Comparison of ENCODE assay signal across 13 cellular contexts in the genomic region with DNA sequence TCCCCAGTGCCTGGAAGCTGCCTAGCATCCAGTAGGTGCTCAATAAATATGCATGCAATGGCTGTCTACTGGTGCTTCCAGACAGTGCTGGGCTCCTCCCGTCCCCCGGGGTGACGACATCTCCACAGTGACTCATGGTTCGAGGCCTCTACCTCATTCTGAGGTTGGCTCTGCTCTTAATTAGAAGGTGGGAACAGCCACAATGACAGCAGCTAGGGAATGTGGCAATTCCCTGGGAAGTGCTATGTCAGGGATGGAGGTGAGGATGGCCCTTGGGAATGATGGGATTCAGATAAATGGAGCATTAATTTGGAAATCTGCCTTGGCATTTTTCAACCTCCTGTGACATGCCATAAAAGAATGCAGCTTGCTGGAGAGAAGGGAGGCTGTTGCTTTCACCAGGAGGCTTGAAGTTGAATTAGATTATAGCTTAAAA. TPM values are rescaled to one million over a fixed set of nuclear protein-coding genes. Genes with fewer than 3 reads are reported as not detected.
A peak's percentile ranks its signal among the peaks of the same experiment; 100 is the strongest.
DNase-seq lines count a peak whose midpoint lies in the region; ATAC-seq, FAIRE-seq and TF ChIP-seq lines count a peak whose summit lies in the region.
"Had no signal": no experiment of that assay in that cellular context is flagged by ENCODE, and none has a peak within 500 bp of the region (broad histone marks: within the 10 kb centered on the region; RNA-seq: fewer than 3 reads in every experiment).

No MANE protein-coding gene starts in this region.

- intact Hi-C loops in HepG2 (cut with micrococcal nuclease; ENCODE audit: unreplicated experiment), result no loop called here
- intact Hi-C loops in right lobe of liver (cut with DNase I), result no loop called here

- BruUV-seq in HepG2 (replicated peaks; lab: Mats Ljungman, UMichigan), result no TSS peak

- no peak overlapping the region for H3K4me2 ChIP-seq in HepG2 (ENCODE audit: low read depth, low read length)

- no peak overlapping the region for H3K9ac ChIP-seq in HepG2 (ENCODE audit: insufficient read depth, low read depth, low read length)

- H3K4me1 ChIP-seq in HepG2 (ENCODE audit: insufficient read depth, low read length) (no peaks in the 10 kb centered on the region), right lobe of liver (no peaks in the 10 kb centered on the region)

- DNase-seq in HepG2 (ENCODE audit: low spot score) (no peak), right lobe of liver (no peak), RCC 7860 (ENCODE audit: low spot score) (peak; percentile 85), epithelial cell of esophagus (ENCODE audit: low read depth) (peak; percentile 71), coronary artery (ENCODE audit: low spot score) (no peak)
- no peak for DNase-seq in stimulated activated CD4-positive, alpha-beta T cell treated with anti-CD3 and anti-CD28 coated beads, Interleukin-4, amount 100 ng/mL, for 1 hour
- DNase-seq: dermis blood vessel endothelial cell, Kasumi-1, naive B cell had no signal

- no peaks in the 10 kb centered on the region for H3K36me3 ChIP-seq in HepG2 (replicated peaks in 1 of 2; ENCODE audit: control insufficient read depth in 1 of 2, insufficient read depth in 2 of 2, low read length in 2 of 2)
- no peaks in the 10 kb centered on the region for H3K36me3 ChIP-seq in right lobe of liver

- no peak for TF ChIP-seq RAD21 in HepG2 (CRISPR knock-in tag; IDR thresholded peaks at IDR 0.05)

- TF ChIP-seq POLR2A in HepG2 (IDR thresholded peaks at IDR 0.05; ENCODE audit: insufficient read depth in 1 of 2, low read depth in 2 of 2, low read length in 2 of 2), result no peak
- no peak for TF ChIP-seq POLR2A in right lobe of liver (IDR thresholded peaks at IDR 0.05)

- no peak for ATAC-seq in HepG2
- ATAC-seq in right lobe of liver, result no peak
- no peak for ATAC-seq in HG02678 (IDR thresholded peaks at IDR 0.05; ENCODE audit: unreplicated experiment)
- ATAC-seq in GM19397 (IDR thresholded peaks at IDR 0.05; ENCODE audit: unreplicated experiment), result no peak

- no peak overlapping the region for H2AFZ ChIP-seq in HepG2 (ENCODE audit: low read length)

- no peak overlapping the region for H3K27ac ChIP-seq in HepG2 (ENCODE audit: extremely low read length, insufficient read depth, low read length)
- no peak overlapping the region for H3K27ac ChIP-seq in right lobe of liver
- H3K27ac ChIP-seq in coronary artery, result no peak overlapping the region
- H3K27ac ChIP-seq: skin epidermis had no signal

- H3K4me3 ChIP-seq in HepG2 (replicated peaks in 1 of 3; ENCODE audit: insufficient read depth in 1 of 3, low read depth in 2 of 3, low read length in 3 of 3) (no peak overlapping the region), right lobe of liver (no peak overlapping the region), epithelial cell of esophagus (ENCODE audit: low read length) (no peak overlapping the region), coronary artery (no peak overlapping the region)
- H3K4me3 ChIP-seq: skin epidermis had no signal

- H3K79me2 ChIP-seq in HepG2 (ENCODE audit: insufficient read depth, low read length), result no peaks in the 10 kb centered on the region

- H3K9me3 ChIP-seq in HepG2 (ENCODE audit: low read length) (no peaks in the 10 kb centered on the region), right lobe of liver (no peaks in the 10 kb centered on the region)

- POLR2A ChIA-PET in HepG2 (lab: Yijun Ruan, JAX), result no interaction called here

- CTCF ChIA-PET in HepG2 (lab: Yijun Ruan, JAX; ENCODE audit: low intra/inter-chr PET ratio, low total read pairs), result no interaction called here

- FAIRE-seq in HepG2 (lab: Jason Lieb, UNC) (no peak), RCC 7860 (lab: Jason Lieb, UNC) (peak; percentile 68)
- FAIRE-seq: TTC549 had no signal

- no peak for TF ChIP-seq CTCF in HepG2 (CRISPR knock-in tag; IDR thresholded peaks at IDR 0.05)
- TF ChIP-seq CTCF in right lobe of liver (IDR thresholded peaks at IDR 0.05), result no peak
- no peak for TF ChIP-seq CTCF in epithelial cell of esophagus (IDR thresholded peaks at IDR 0.05; ENCODE audit: insufficient read depth, low read depth, low read length, missing control alignments)
- TF ChIP-seq CTCF in coronary artery (IDR thresholded peaks at IDR 0.05), result no peak

- H4K20me1 ChIP-seq in HepG2 (ENCODE audit: insufficient read depth, low read length), result no peaks in the 10 kb centered on the region

- peaks cover 0 to 14% of the 10 kb centered on the region in 2 experiments; a peak in 1 of 5 replicates for H3K27me3 ChIP-seq in HepG2 (ENCODE audit: control insufficient read depth in 1 of 2, insufficient read depth in 2 of 2, low read length in 2 of 2)
- no peaks in the 10 kb centered on the region for H3K27me3 ChIP-seq in right lobe of liver

- in situ Hi-C loops in HepG2 (cut with HindIII; ENCODE audit: extremely low pct_ligation_motif_present, low pct_unique_long_range_greater_than_20kb), result loop anchor here (25.0 kb wide), 1 partner anchor 599 kb away; no protein-coding TSS in a partner anchor

- 3% methylated on average over 4 of the region's 4 CpGs for WGBS in HepG2 (ENCODE audit: low lambda C conversion rate)
- WGBS in right lobe of liver (ENCODE audit: insufficient coverage, low coverage, low lambda C conversion rate, missing lambda C conversion rate), result 55% methylated on average over 2 of the region's 4 CpGs

- TF ChIP-seq EP300 in HepG2 (IDR thresholded peaks at IDR 0.05; ENCODE audit: low read depth in 2 of 2, low read length in 2 of 2) (no peak), HepG2 (CRISPR knock-in tag; IDR thresholded peaks at IDR 0.05; ENCODE audit: borderline replicate concordance) (no peak)

TF ChIP-seq in HepG2, 621 proteins besides CTCF, POLR2A, EP300 and RAD21:
- TF ChIP-seq CREB1 (IDR thresholded peaks at IDR 0.05) (peak; percentile 59), CREB1 (CRISPR knock-in tag; IDR thresholded peaks at IDR 0.05) (no peak), ISX (CRISPR knock-in tag; conservative IDR thresholded peaks at IDR 0.05) (no peak)
TF ChIP-seq in HepG2: peak in this region for 1.

RNA-seq across cellular contexts. Expression of gene NFATC2, which starts 43.5 kb away (rescaled TPM):
- total RNA-seq in HepG2 (2016; rRNA removed; fragmentation: Illumina TruSeq; extraction: Trizol), result 3.3 and 8.0 TPM in 2 replicates
- total RNA-seq in HepG2 (2016; cell fraction: cytosol; rRNA removed; fragmentation: Illumina TruSeq; extraction: Trizol; ENCODE audit: low read depth), result 4.1 and 4.9 TPM in 2 replicates
- 2.6 and 7.7 TPM in 2 replicates for total RNA-seq in HepG2 (2016; cell fraction: insoluble cytoplasmic fraction; rRNA removed; fragmentation: Illumina TruSeq; extraction: Trizol)
- total RNA-seq in HepG2 (2016; cell fraction: membrane; rRNA removed; fragmentation: Illumina TruSeq; extraction: Trizol), result 4.2 TPM in 2 replicates
- 8.5 and 9.9 TPM in 2 replicates for total RNA-seq in HepG2 (2016; cell fraction: nucleus; rRNA removed; fragmentation: Illumina TruSeq; extraction: Trizol)
- polyA plus RNA-seq in HepG2 (2011; rRNA removed), result 1.9 TPM in 2 replicates
- 0.85 and 1.7 TPM in 2 replicates for polyA plus RNA-seq in HepG2 (2011; cell fraction: cytosol; rRNA removed)
- polyA plus RNA-seq in HepG2 (2011; cell fraction: nucleus; rRNA removed), result 6.8 and 7.7 TPM in 2 replicates
- 5.7 and 6.1 TPM in 2 replicates for polyA plus RNA-seq in HepG2 (2012)
- polyA plus RNA-seq in HepG2 (2016; cell fraction: cytosol; fragmentation: Illumina TruSeq; extraction: Trizol; ENCODE audit: low read depth), result 0.31 and 0.43 TPM in 2 replicates
- polyA plus RNA-seq in HepG2 (2016; cell fraction: insoluble cytoplasmic fraction; fragmentation: Illumina TruSeq; extraction: Trizol; ENCODE audit: low read depth), result 7.2 and 8.9 TPM in 2 replicates
- polyA plus RNA-seq in HepG2 (2016; cell fraction: membrane; fragmentation: Illumina TruSeq; extraction: Trizol; ENCODE audit: low read depth), result 1.2 and 1.4 TPM in 2 replicates
- polyA plus RNA-seq in HepG2 (2016; cell fraction: nucleus; fragmentation: Illumina TruSeq; extraction: Trizol; ENCODE audit: insufficient read depth, low read depth), result 11.5 and 12.3 TPM in 2 replicates
- 3.3 TPM in 1 of 2 replicates, not detected in the other for polyA minus RNA-seq in HepG2 (2011; rRNA and poly(A)+ RNA removed; ENCODE audit: low replicate concordance)
- polyA minus RNA-seq in HepG2 (2011; cell fraction: cytosol; rRNA and poly(A)+ RNA removed), result 4.3 and 5.8 TPM in 2 replicates
- polyA minus RNA-seq in HepG2 (2011; cell fraction: nucleus; rRNA and poly(A)+ RNA removed), result 7.7 and 8.2 TPM in 2 replicates
- 1 to 10 TPM; 3.9 to 7.1 (median 4.7) TPM for total RNA-seq in right lobe of liver

Comparison
In these comparisons a context has a peak if more than half of its experiments do, and no peak if none do; other contexts are left out.
1. DNase-seq: peak in RCC 7860 (single experiment) and epithelial cell of esophagus (single experiment); none in HepG2 (single experiment), right lobe of liver (0 of 3), coronary artery (single experiment) and stimulated activated CD4-positive, alpha-beta T cell treated with anti-CD3 and anti-CD28 coated beads, Interleukin-4, amount 100 ng/mL, for 1 hour (single experiment).